2 cellular contexts compared by ENCODE assay signal in the genomic region with DNA sequence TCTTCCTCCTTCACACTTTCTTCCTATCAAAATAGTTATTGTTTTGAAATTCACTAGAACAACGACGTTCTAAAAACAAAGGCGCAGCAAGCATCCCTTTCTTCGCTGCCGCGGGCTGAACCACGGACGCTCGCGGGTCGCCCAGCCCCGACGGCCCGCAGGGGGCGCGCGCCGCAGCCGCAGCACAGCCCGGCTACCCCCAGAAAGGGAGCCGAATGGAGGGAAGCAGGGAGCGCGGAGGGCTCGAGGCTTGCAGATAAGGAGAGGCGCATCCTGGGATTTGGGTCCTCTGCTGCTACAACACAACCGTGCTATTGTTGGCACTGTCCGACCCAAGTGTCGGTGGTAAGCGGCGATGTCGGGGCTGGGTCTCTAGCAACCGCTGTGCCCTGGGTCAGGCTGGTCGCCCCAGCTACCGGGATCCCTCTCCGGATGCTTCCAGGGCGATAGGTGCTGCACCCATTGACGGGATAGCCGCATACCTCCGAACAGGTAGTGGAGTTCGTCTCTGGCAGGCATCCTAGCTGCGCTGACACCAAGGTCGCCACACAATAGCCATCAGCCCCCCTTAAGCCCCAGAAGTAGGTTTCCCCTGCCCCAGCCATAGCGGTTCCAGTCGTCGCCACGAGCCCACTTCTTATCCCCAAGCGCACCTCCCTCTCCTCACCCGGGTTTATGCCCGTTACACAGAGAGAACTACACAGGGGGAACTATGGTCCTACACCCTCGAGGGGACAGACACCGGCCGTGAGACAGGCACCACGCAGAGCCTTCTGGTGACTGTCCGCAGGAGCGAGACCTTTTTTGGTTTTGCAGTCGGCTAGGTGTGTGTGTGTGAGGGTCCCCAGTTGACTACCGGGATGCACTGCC.
TF ChIP-seq lines count a peak whose summit lies in the region.

No MANE protein-coding gene starts in this region.

TF ChIP-seq in Ishikawa, 13 proteins besides CTCF, POLR2A, EP300 and RAD21:
- no peak for TF ChIP-seq TEAD4 (IDR thresholded peaks at IDR 0.05)
- TF ChIP-seq EGR1 (IDR thresholded peaks at IDR 0.05), result no peak
- TF ChIP-seq ZBTB7A (IDR thresholded peaks at IDR 0.05; ENCODE audit: low read depth), result no peak
- TF ChIP-seq FOXM1 (IDR thresholded peaks at IDR 0.05; ENCODE audit: borderline replicate concordance, low read depth), result no peak
- no peak for TF ChIP-seq CEBPB (IDR thresholded peaks at IDR 0.05)
- TF ChIP-seq YY1 (IDR thresholded peaks at IDR 0.05; ENCODE audit: low read depth), result no peak
- TF ChIP-seq, protein P1, sequence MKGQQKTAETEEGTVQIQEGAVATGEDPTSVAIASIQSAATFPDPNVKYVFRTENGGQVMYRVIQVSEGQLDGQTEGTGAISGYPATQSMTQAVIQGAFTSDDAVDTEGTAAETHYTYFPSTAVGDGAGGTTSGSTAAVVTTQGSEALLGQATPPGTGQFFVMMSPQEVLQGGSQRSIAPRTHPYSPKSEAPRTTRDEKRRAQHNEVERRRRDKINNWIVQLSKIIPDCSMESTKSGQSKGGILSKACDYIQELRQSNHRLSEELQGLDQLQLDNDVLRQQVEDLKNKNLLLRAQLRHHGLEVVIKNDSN (IDR thresholded peaks at IDR 0.05), result no peak
- no peak for TF ChIP-seq TCF12 (IDR thresholded peaks at IDR 0.05; ENCODE audit: low read depth)

TF ChIP-seq in K562, 482 proteins besides CTCF, POLR2A, EP300 and RAD21:
- TF ChIP-seq CC2D1A (IDR thresholded peaks at IDR 0.05) (no peak), PTTG1 (tag; IDR thresholded peaks at IDR 0.05; ENCODE audit: low read depth) (no peak), ZNF699 (CRISPR knock-in tag; IDR thresholded peaks at IDR 0.05; ENCODE audit: insufficient replicate concordance) (no peak), ZNF263 (CRISPR knock-in tag; IDR thresholded peaks at IDR 0.05; ENCODE audit: borderline replicate concordance) (no peak), SAP30 (IDR thresholded peaks at IDR 0.05; ENCODE audit: borderline replicate concordance, insufficient read depth, low read depth, low read length, poor library complexity, severe bottlenecking) (no peak), GABPB1 (CRISPR knock-in tag; IDR thresholded peaks at IDR 0.05) (no peak), POLR2AphosphoS5 (IDR thresholded peaks at IDR 0.05; ENCODE audit: control insufficient read depth, insufficient read depth, low read depth, low read length) (no peak), LARP7 (IDR thresholded peaks at IDR 0.05) (no peak), BRD9 (IDR thresholded peaks at IDR 0.05; ENCODE audit: low read depth, partially characterized antibody) (no peak), ATF7 (IDR thresholded peaks at IDR 0.05) (no peak)
- TF ChIP-seq, protein P2, sequence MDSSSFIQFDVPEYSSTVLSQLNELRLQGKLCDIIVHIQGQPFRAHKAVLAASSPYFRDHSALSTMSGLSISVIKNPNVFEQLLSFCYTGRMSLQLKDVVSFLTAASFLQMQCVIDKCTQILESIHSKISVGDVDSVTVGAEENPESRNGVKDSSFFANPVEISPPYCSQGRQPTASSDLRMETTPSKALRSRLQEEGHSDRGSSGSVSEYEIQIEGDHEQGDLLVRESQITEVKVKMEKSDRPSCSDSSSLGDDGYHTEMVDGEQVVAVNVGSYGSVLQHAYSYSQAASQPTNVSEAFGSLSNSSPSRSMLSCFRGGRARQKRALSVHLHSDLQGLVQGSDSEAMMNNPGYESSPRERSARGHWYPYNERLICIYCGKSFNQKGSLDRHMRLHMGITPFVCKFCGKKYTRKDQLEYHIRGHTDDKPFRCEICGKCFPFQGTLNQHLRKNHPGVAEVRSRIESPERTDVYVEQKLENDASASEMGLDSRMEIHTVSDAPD (CRISPR knock-in tag; IDR thresholded peaks at IDR 0.05), result no peak
- TF ChIP-seq, protein P3, sequence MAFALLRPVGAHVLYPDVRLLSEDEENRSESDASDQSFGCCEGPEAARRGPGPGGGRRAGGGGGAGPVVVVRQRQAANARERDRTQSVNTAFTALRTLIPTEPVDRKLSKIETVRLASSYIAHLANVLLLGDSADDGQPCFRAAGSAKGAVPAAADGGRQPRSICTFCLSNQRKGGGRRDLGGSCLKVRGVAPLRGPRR (CRISPR knock-in tag; IDR thresholded peaks at IDR 0.05), result no peak
- TF ChIP-seq, protein P4, sequence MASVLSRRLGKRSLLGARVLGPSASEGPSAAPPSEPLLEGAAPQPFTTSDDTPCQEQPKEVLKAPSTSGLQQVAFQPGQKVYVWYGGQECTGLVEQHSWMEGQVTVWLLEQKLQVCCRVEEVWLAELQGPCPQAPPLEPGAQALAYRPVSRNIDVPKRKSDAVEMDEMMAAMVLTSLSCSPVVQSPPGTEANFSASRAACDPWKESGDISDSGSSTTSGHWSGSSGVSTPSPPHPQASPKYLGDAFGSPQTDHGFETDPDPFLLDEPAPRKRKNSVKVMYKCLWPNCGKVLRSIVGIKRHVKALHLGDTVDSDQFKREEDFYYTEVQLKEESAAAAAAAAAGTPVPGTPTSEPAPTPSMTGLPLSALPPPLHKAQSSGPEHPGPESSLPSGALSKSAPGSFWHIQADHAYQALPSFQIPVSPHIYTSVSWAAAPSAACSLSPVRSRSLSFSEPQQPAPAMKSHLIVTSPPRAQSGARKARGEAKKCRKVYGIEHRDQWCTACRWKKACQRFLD (CRISPR knock-in tag; IDR thresholded peaks at IDR 0.05), result no peak
- TF ChIP-seq, protein P5, sequence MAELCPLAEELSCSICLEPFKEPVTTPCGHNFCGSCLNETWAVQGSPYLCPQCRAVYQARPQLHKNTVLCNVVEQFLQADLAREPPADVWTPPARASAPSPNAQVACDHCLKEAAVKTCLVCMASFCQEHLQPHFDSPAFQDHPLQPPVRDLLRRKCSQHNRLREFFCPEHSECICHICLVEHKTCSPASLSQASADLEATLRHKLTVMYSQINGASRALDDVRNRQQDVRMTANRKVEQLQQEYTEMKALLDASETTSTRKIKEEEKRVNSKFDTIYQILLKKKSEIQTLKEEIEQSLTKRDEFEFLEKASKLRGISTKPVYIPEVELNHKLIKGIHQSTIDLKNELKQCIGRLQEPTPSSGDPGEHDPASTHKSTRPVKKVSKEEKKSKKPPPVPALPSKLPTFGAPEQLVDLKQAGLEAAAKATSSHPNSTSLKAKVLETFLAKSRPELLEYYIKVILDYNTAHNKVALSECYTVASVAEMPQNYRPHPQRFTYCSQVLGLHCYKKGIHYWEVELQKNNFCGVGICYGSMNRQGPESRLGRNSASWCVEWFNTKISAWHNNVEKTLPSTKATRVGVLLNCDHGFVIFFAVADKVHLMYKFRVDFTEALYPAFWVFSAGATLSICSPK (IDR thresholded peaks at IDR 0.05; ENCODE audit: borderline replicate concordance), result no peak
- TF ChIP-seq, protein P6, sequence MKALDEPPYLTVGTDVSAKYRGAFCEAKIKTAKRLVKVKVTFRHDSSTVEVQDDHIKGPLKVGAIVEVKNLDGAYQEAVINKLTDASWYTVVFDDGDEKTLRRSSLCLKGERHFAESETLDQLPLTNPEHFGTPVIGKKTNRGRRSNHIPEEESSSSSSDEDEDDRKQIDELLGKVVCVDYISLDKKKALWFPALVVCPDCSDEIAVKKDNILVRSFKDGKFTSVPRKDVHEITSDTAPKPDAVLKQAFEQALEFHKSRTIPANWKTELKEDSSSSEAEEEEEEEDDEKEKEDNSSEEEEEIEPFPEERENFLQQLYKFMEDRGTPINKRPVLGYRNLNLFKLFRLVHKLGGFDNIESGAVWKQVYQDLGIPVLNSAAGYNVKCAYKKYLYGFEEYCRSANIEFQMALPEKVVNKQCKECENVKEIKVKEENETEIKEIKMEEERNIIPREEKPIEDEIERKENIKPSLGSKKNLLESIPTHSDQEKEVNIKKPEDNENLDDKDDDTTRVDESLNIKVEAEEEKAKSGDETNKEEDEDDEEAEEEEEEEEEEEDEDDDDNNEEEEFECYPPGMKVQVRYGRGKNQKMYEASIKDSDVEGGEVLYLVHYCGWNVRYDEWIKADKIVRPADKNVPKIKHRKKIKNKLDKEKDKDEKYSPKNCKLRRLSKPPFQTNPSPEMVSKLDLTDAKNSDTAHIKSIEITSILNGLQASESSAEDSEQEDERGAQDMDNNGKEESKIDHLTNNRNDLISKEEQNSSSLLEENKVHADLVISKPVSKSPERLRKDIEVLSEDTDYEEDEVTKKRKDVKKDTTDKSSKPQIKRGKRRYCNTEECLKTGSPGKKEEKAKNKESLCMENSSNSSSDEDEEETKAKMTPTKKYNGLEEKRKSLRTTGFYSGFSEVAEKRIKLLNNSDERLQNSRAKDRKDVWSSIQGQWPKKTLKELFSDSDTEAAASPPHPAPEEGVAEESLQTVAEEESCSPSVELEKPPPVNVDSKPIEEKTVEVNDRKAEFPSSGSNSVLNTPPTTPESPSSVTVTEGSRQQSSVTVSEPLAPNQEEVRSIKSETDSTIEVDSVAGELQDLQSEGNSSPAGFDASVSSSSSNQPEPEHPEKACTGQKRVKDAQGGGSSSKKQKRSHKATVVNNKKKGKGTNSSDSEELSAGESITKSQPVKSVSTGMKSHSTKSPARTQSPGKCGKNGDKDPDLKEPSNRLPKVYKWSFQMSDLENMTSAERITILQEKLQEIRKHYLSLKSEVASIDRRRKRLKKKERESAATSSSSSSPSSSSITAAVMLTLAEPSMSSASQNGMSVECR (CRISPR knock-in tag; IDR thresholded peaks at IDR 0.05), result no peak
